ENCODE assay signal across 34 cellular contexts in the genomic region with DNA sequence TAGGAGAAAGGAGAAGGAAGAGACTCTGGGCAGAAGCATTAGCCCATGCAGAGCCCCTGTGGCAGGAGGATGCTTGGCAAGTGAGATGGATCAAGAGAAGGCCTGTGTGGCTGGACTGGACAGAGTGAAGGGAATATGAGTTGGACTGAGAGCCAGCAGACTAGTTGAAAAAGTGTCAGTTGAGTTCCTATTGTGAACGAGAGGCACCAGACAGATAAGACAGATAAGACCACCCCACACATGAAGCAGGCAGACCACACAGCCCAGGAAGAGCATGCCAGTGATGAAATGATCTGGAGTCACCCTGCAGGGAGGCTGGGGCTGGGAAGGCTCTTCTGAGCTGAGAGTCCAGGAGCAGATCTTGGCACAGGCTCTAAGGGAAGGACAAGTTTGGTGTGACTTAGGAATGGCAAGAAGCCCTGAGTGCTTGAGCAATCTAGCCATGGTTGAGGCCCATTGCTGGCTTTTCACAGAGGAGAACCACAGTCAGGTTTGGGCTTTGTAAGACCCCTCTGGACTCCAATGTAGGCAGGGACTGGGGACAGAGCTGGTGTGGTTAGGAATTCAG. TPM values are rescaled to one million over a fixed set of nuclear protein-coding genes. Genes with fewer than 3 reads are reported as not detected.
"Had no signal": no experiment of that assay in that cellular context is flagged by ENCODE, and none has a peak within 500 bp of the region (broad histone marks: within the 10 kb centered on the region; RNA-seq: fewer than 3 reads in every experiment).

No MANE protein-coding gene starts in this region.

- H3K9me3 Mint-ChIP-seq: activated CD4-positive, alpha-beta memory T cell treated with anti-CD3 and anti-CD28 coated beads for 36 hours; activated CD4-positive, alpha-beta T cell treated with anti-CD3 and anti-CD28 coated beads, Interleukin-2, amount 10 ng/mL, durations not matched to agents 24 days and 14 days; activated naive CD4-positive, alpha-beta T cell treated with anti-CD3 and anti-CD28 coated beads, Interleukin-2, amount 50 U/mL, for 72 hours; activated T-cell treated with anti-CD3 and anti-CD28 coated beads, Interleukin-2, amount 50 U/mL, for 72 hours; central memory CD8-positive, alpha-beta T cell; natural killer cell treated with Interleukin-12 subunit alpha and Interleukin-12 subunit beta and Interleukin-15 and Interleukin-18, amount 100 ng/mL, for 72 hours; T-helper 1 cell treated with Interleukin-12 subunit alpha and Interleukin-12 subunit beta and Interleukin-4 antibody, amounts not matched to agents 30 μg/mL and 1 μg/mL, for 36 hours had no signal

- H3K4me1 Mint-ChIP-seq: activated CD4-positive, alpha-beta T cell treated with anti-CD3 and anti-CD28 coated beads, Interleukin-2, amount 10 ng/mL, durations not matched to agents 24 days and 14 days; central memory CD8-positive, alpha-beta T cell had no signal

- H3K36me3 ChIP-seq: lower lobe of right lung, uterus had no signal

- H3K4me3 ChIP-seq: lower lobe of right lung, mucosa of descending colon, skin epidermis, testis, uterus had no signal

- H3K4me1 ChIP-seq: foreskin keratinocyte, lower lobe of right lung, testis, uterus had no signal

- H3K36me3 Mint-ChIP-seq: activated CD4-positive, alpha-beta memory T cell treated with anti-CD3 and anti-CD28 coated beads for 36 hours; activated naive CD4-positive, alpha-beta T cell treated with anti-CD3 and anti-CD28 coated beads, Interleukin-2, amount 50 U/mL, for 72 hours; natural killer cell treated with Interleukin-12 subunit alpha and Interleukin-12 subunit beta and Interleukin-15 and Interleukin-18, amount 100 ng/mL, for 72 hours had no signal

- H3K27me3 Mint-ChIP-seq: activated CD4-positive, alpha-beta memory T cell treated with anti-CD3 and anti-CD28 coated beads for 36 hours had no signal

- H3K27ac ChIP-seq: foreskin keratinocyte, lower lobe of right lung, skin epidermis, testis, uterus had no signal

- H3K9me3 ChIP-seq: lower lobe of right lung, mucosa of descending colon, testis, uterus had no signal

- H3K27me3 ChIP-seq: testis, uterus had no signal

- DNase-seq: activated CD4-positive, alpha-beta memory T cell treated with anti-CD3 and anti-CD28 coated beads for 36 hours; activated CD4-positive, alpha-beta T cell treated with anti-CD3 and anti-CD28 coated beads, Interleukin-2, amount 10 ng/mL, durations not matched to agents 24 days and 14 days; activated CD4-positive, CD25-positive, alpha-beta regulatory T cell treated with anti-CD3 and anti-CD28 coated beads, Interleukin-2, amount 50 U/mL, for 72 hours; activated naive CD4-positive, alpha-beta T cell; activated T-cell treated with anti-CD3 and anti-CD28 coated beads for 4 hours; activated T-cell treated with anti-CD3 and anti-CD28 coated beads, Interleukin-2, amount 50 U/mL, for 72 hours; dermis blood vessel endothelial cell; effector CD8-positive, alpha-beta T cell; foreskin keratinocyte; kidney glomerular epithelial cell; lower lobe of right lung; mesenchymal stem cell; mucosa of descending colon; stimulated activated CD4-positive, alpha-beta T cell treated with anti-CD3 and anti-CD28 coated beads, Interleukin-12 subunit alpha, Interleukin-12 subunit beta, amount 100 ng/mL, for 4 hours; stimulated activated CD4-positive, alpha-beta T cell treated with anti-CD3 and anti-CD28 coated beads, Interleukin-4, amount 100 ng/mL, for 1 hour; stimulated activated naive CD8-positive, alpha-beta T cell treated with anti-CD3 and anti-CD28 coated beads, Interleukin-15, Interleukin-2, amounts not matched to agents 100 U/mL and 50 U/mL, for 24 hours; SW 1271; T-helper 9 cell; testis; trophoblast cell; uterus had no signal

- H3K4me3 Mint-ChIP-seq: activated CD4-positive, alpha-beta memory T cell treated with anti-CD3 and anti-CD28 coated beads for 36 hours; activated CD4-positive, alpha-beta T cell treated with anti-CD3 and anti-CD28 coated beads, Interleukin-2, amount 10 ng/mL, durations not matched to agents 24 days and 14 days; activated T-cell treated with anti-CD3 and anti-CD28 coated beads, Interleukin-2, amount 50 U/mL, for 72 hours; central memory CD8-positive, alpha-beta T cell; natural killer cell treated with Interleukin-12 subunit alpha and Interleukin-12 subunit beta and Interleukin-15 and Interleukin-18, amount 100 ng/mL, for 72 hours; T-helper 1 cell treated with Interleukin-12 subunit alpha and Interleukin-12 subunit beta and Interleukin-4 antibody, amounts not matched to agents 30 μg/mL and 1 μg/mL, for 36 hours had no signal

- ATAC-seq: activated naive CD4-positive, alpha-beta T cell treated with anti-CD3 and anti-CD28 coated beads, Interleukin-2, amount 50 U/mL, for 72 hours; activated T-cell treated with anti-CD3 and anti-CD28 coated beads, Interleukin-2, amount 50 U/mL, for 72 hours; esophagus mucosa; foreskin keratinocyte; left lobe of liver; lower lobe of right lung; mucosa of descending colon; sciatic nerve; stimulated activated naive CD8-positive, alpha-beta T cell treated with anti-CD3 and anti-CD28 coated beads, Interleukin-15, Interleukin-2, amounts not matched to agents 100 U/mL and 50 U/mL, for 24 hours had no signal

- H3K27ac Mint-ChIP-seq: activated CD4-positive, alpha-beta memory T cell treated with anti-CD3 and anti-CD28 coated beads for 36 hours; activated CD4-positive, alpha-beta T cell treated with anti-CD3 and anti-CD28 coated beads, Interleukin-2, amount 10 ng/mL, durations not matched to agents 24 days and 14 days; activated T-cell treated with anti-CD3 and anti-CD28 coated beads, Interleukin-2, amount 50 U/mL, for 72 hours; natural killer cell treated with Interleukin-12 subunit alpha and Interleukin-12 subunit beta and Interleukin-15 and Interleukin-18, amount 100 ng/mL, for 72 hours; progenitor cell of endocrine pancreas; T-helper 1 cell treated with Interleukin-12 subunit alpha and Interleukin-12 subunit beta and Interleukin-4 antibody, amounts not matched to agents 30 μg/mL and 1 μg/mL, for 36 hours had no signal

RNA-seq across cellular contexts. Expression of a gene that starts 10.6 kb away (rescaled TPM):
- total RNA-seq: activated CD4-positive, alpha-beta memory T cell treated with anti-CD3 and anti-CD28 coated beads for 36 hours; activated CD4-positive, alpha-beta T cell treated with anti-CD3 and anti-CD28 coated beads, Interleukin-2, amount 10 ng/mL, durations not matched to agents 24 days and 14 days; activated naive CD4-positive, alpha-beta T cell treated with anti-CD3 and anti-CD28 coated beads, Interleukin-2, amount 50 U/mL, for 72 hours; activated T-cell treated with anti-CD3 and anti-CD28 coated beads, Interleukin-2, amount 50 U/mL, for 72 hours; bronchial epithelial cell; dermis blood vessel endothelial cell; foreskin keratinocyte; myocyte; natural killer cell treated with Interleukin-12 subunit alpha and Interleukin-12 subunit beta and Interleukin-15 and Interleukin-18, amount 100 ng/mL, for 72 hours; osteocyte; renal cortical epithelial cell had no signal
- polyA plus RNA-seq: foreskin keratinocyte had no signal
